In genomic region chr9:91192379-91192775, GRCh38 we compare ENCODE assay signal across 8 cellular contexts.
A peak's percentile ranks its signal among the peaks of the same experiment; 100 is the strongest.
DNase-seq lines count a peak whose midpoint lies in the region; ATAC-seq and TF ChIP-seq lines count a peak whose summit lies in the region.

No MANE protein-coding gene starts in this region.

- H3K79me2 ChIP-seq in PC-3 (ENCODE audit: low read length), result no peaks in the 10 kb centered on the region

- H3K4me1 ChIP-seq in PC-3 (ENCODE audit: insufficient read depth, low read length) (peaks cover 44% of the 10 kb centered on the region), psoas muscle (peaks cover 41% of the 10 kb centered on the region)

- no peaks in the 10 kb centered on the region for H3K9me2 ChIP-seq in PC-3 (replicated peaks; ENCODE audit: low read length)

- BruUV-seq in PC-3 (replicated peaks; lab: Mats Ljungman, UMichigan), result no TSS peak

- no peaks in the 10 kb centered on the region for H3F3A ChIP-seq in PC-3 (ENCODE audit: low read length, unreplicated experiment)

- peak; percentile 7 for ATAC-seq in GM21737 (IDR thresholded peaks at IDR 0.05; ENCODE audit: unreplicated experiment)
- peak; percentile 22 for ATAC-seq in PC-3
- ATAC-seq in psoas muscle, result peak; percentile 31 to 60 (median 54)
- no peak for ATAC-seq in HG02798 (IDR thresholded peaks at IDR 0.05; ENCODE audit: poor library complexity, unreplicated experiment)
- ATAC-seq in HG02970 (IDR thresholded peaks at IDR 0.05; ENCODE audit: low FRiP score, unreplicated experiment), result no peak
- no peak for ATAC-seq in HG03457 (IDR thresholded peaks at IDR 0.05; ENCODE audit: unreplicated experiment)

- intact Hi-C loops in PC-3 (cut with micrococcal nuclease), result loop anchor here (1.0 to 5.0 kb wide), 5 partner anchors 28 to 232 kb away; no protein-coding TSS in a partner anchor
- intact Hi-C loops in psoas muscle (cut with DNase I), result loop anchor here (2.0 to 10.0 kb wide), 6 partner anchors 75 to 278 kb away; partner anchors contain the start of genes NFIL3 (in 2 of the 2) and AUH (in 1 of the 2)

- H3K9me3 ChIP-seq in PC-3 (ENCODE audit: low read length) (no peaks in the 10 kb centered on the region), psoas muscle (no peaks in the 10 kb centered on the region)

- H3K4me2 ChIP-seq in PC-3 (ENCODE audit: low read length), result peak overlapping the region; percentile 77

- H3K9ac ChIP-seq in PC-3 (ENCODE audit: low read length), result peak overlapping the region; percentile 87

- peak overlapping the region; percentile 100 for H3K27ac ChIP-seq in PC-3 (ENCODE audit: low read length)
- H3K27ac ChIP-seq in psoas muscle, result peak overlapping the region; percentile 100

- WGBS in psoas muscle, 3 donors, result 17 to 33% (median 22%) methylated on average over 3 of the region's 3 CpGs

- H3K4me3 ChIP-seq in PC-3 (ENCODE audit: low read length) (no peak overlapping the region), epithelial cell of proximal tubule (ENCODE audit: low read depth, low read length) (no peak overlapping the region), psoas muscle (peak overlapping the region; percentile 70)

- H3K36me3 ChIP-seq in PC-3 (ENCODE audit: low read depth, low read length) (no peaks in the 10 kb centered on the region), psoas muscle (ENCODE audit: insufficient read depth in 1 of 2, low read depth in 1 of 2) (no peaks in the 10 kb centered on the region)

- no peaks in the 10 kb centered on the region for H4K20me1 ChIP-seq in PC-3 (ENCODE audit: low read length)

- POLR2A ChIA-PET in PC-3 (lab: Charles Lee; ENCODE audit: unreplicated experiment), result interaction anchor here (0.6 to 0.9 kb wide), 4 partner anchors 61 to 231 kb away, joined by 3 to 5 read pairs (median 3); partner anchors contain the start of gene NFIL3

- H3K27me3 ChIP-seq in PC-3 (ENCODE audit: low read length) (no peaks in the 10 kb centered on the region), psoas muscle (ENCODE audit: insufficient read depth in 3 of 3, low read length in 2 of 3) (no peaks in the 10 kb centered on the region)

- CTCF ChIA-PET in PC-3 (lab: Charles Lee), result interaction anchor here (0.6 to 0.9 kb wide), 2 partner anchors 103 to 1919 kb away, joined by 4 read pairs; no protein-coding TSS in a partner anchor

- no peak overlapping the region for H2AFZ ChIP-seq in PC-3 (ENCODE audit: low read length)

- TF ChIP-seq CTCF in PC-3 (conservative IDR thresholded peaks at IDR 0.05; ENCODE audit: low read depth, low read length), result no peak
- peak; percentile 12 for TF ChIP-seq CTCF in epithelial cell of proximal tubule (conservative IDR thresholded peaks at IDR 0.05; ENCODE audit: low read depth, low read length)
- peak; percentile 14 for TF ChIP-seq CTCF in psoas muscle (IDR thresholded peaks at IDR 0.05)

- DNase-seq in PC-3 (no peak), epithelial cell of proximal tubule (ENCODE audit: low read depth) (no peak), psoas muscle (peak in 1 of 2 donors; percentile 62), HK-2 (ENCODE audit: unreplicated experiment) (no peak)

Comparison
In these comparisons a context has a peak if more than half of its experiments do, and no peak if none do; other contexts are left out.
1. ATAC-seq: peak in GM21737 (single experiment), PC-3 (single experiment) and psoas muscle (4 of 4); none in HG02798 (single experiment), HG02970 (single experiment) and HG03457 (single experiment).